ENCODE assay signal across 8 cellular contexts in the genomic region with DNA sequence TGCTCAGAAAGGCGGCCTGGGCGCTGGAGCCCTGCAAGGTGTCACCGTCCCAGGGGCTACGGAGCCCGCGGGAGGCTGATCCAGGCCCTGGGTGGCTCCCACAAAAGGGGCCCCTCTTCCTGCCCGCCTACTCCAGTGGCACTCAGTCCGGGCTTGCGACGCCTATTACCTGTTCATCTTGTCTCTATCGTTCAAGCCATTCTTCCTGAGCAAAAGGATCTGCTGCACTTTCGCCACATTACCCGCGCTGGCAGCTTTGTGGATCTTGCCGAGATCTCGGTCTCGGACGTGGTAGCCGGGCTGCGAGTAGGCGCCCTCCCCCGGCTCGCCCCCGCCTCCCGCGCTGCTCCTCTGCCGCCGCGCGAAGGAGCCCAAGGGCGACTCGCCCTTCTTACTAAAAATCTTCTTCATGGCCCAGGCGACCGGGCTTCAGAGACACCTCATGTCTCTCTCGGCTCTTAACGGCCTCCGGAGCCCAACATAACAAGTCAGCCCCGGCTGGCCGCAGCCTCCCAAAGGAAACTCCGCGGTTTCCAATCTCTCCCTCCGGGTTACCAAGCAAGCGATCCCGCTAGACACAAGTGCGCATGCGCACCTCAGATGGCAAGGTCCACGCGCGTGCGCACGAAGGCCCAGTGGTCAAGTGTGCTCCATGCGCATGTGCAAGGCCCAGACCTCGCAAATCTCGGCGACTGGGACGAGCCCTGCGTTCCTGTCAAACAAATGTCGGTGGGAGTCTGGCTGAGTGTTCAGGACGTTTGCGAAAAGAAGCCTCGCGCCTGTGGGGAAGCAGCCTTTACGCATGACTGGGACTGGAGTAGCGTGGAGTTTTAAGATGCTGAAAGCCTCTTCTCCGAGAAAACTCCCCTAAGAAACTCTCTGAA. TPM values are rescaled to one million over a fixed set of nuclear protein-coding genes. Genes with fewer than 3 reads are reported as not detected.
DNase-seq lines count a peak whose midpoint lies in the region; ATAC-seq and TF ChIP-seq lines count a peak whose summit lies in the region.

A gene (minus strand): TSS at position 579 of the 884 bp plus-strand sequence. CDS start 168 bp downstream, at position 411.

- no peaks in the 10 kb centered on the region for H3K27me3 ChIP-seq in H9 (ENCODE audit: insufficient read depth, low read length)
- no peaks in the 10 kb centered on the region for H3K27me3 ChIP-seq in MG63
- no peaks in the 10 kb centered on the region for H3K27me3 ChIP-seq in neural cell (ENCODE audit: insufficient read depth, low read depth, low read length)

- peak; percentile 33 for TF ChIP-seq RAD21 in neural cell (conservative IDR thresholded peaks at IDR 0.05)

- H4K5ac ChIP-seq in H9 (ENCODE audit: insufficient read length, low read depth, low read length): no peak within 1 kb of the TSS

- H3K27ac ChIP-seq in H9 (ENCODE audit: insufficient read length, low read depth, low read length) (no peak within 1 kb of the TSS), neural cell (ENCODE audit: low read length) (peak within 1 kb of the TSS; percentile 87)

- no peak within 1 kb of the TSS for H4K91ac ChIP-seq in H9 (ENCODE audit: insufficient read length, low read depth, low read length)

- no peak within 1 kb of the TSS for H2BK12ac ChIP-seq in H9 (ENCODE audit: insufficient read length, low read depth, low read length)

- H3K36me3 Mint-ChIP-seq in H9 (ENCODE audit: insufficient read depth in 1 of 3, low read depth in 3 of 3): peaks cover 0 to 5% (median 0%) of the 10 kb centered on the region in 3 experiments; a peak in 4 of 7 replicates

- no peak within 1 kb of the TSS for H3K14ac ChIP-seq in H9 (ENCODE audit: insufficient read depth, low read length)

- peaks cover 2% of the 10 kb centered on the region for H3F3A ChIP-seq in neural cell (ENCODE audit: insufficient read depth, low read length, poor library complexity, severe bottlenecking)

- H2AK5ac ChIP-seq in H9 (ENCODE audit: insufficient read length, low read length): no peak within 1 kb of the TSS

- H3K4me3 Mint-ChIP-seq in H9: peak within 1 kb of the TSS; percentile 87 to 94
- H3K4me3 Mint-ChIP-seq in stimulated activated naive CD8-positive, alpha-beta T cell treated with anti-CD3 and anti-CD28 coated beads, Interleukin-15, amount 100 ng/mL, for 72 hours: peak within 1 kb of the TSS; percentile 93 to 98

- peak; percentile 22 for TF ChIP-seq EP300 in neural cell (conservative IDR thresholded peaks at IDR 0.05; ENCODE audit: poor library complexity, severe bottlenecking)

- no peak within 1 kb of the TSS for H4K8ac ChIP-seq in H9 (replicated peaks; ENCODE audit: insufficient read length, low read depth, low read length)

- no peaks in the 10 kb centered on the region for H3K79me2 ChIP-seq in H9 (ENCODE audit: insufficient read depth, low read length)
- H3K79me2 ChIP-seq in neural cell (replicated peaks; ENCODE audit: insufficient read depth, low read length): no peaks in the 10 kb centered on the region

- H3K4ac ChIP-seq in H9 (ENCODE audit: low read depth, low read length): no peak within 1 kb of the TSS

- H3K36me3 ChIP-seq in MG63 (no peaks in the 10 kb centered on the region; the same call in 1 of the 2 replicates), neural cell (ENCODE audit: insufficient read depth, low read length) (no peaks in the 10 kb centered on the region)

- peak within 1 kb of the TSS; percentile 27 for H3K18ac ChIP-seq in H9 (ENCODE audit: insufficient read length, low read depth, low read length)

- H3K27me3 Mint-ChIP-seq in H9 (ENCODE audit: low read depth): peaks cover 3% of the 10 kb centered on the region
- no peaks in the 10 kb centered on the region for H3K27me3 Mint-ChIP-seq in stimulated activated naive CD8-positive, alpha-beta T cell treated with anti-CD3 and anti-CD28 coated beads, Interleukin-15, amount 100 ng/mL, for 72 hours

- no peak within 1 kb of the TSS for H2BK120ac ChIP-seq in H9 (ENCODE audit: low read depth, low read length, poor library complexity, severe bottlenecking)

- in situ Hi-C loops in G401 (cut with HindIII; ENCODE audit: low sequenced_read_pairs): no loop called here

- TF ChIP-seq CTCF in H9 (conservative IDR thresholded peaks at IDR 0.05) (no peak), foreskin fibroblast (IDR thresholded peaks at IDR 0.05; ENCODE audit: low read depth, low read length) (no peak), neural cell (IDR thresholded peaks at IDR 0.05; ENCODE audit: poor library complexity, severe bottlenecking) (peak; percentile 46)

- DNase-seq in G401 (ENCODE audit: low spot score) (peak; percentile 96), H9 (peak; percentile 97), MG63 (peak; percentile 94), SHP77 (lab: John Stamatoyannopoulos, UW) (peak; percentile 97), activated gamma-delta T cell treated with Interleukin-2 at 50 U/mL for 16 hours (peak; percentile 95), foreskin fibroblast (peak; percentile 94 to 99)
- peak; percentile 95 to 96 for DNase-seq in stimulated activated naive CD8-positive, alpha-beta T cell treated with anti-CD3 and anti-CD28 coated beads, Interleukin-15, amount 100 ng/mL, for 72 hours

- H3K23ac ChIP-seq in H9 (ENCODE audit: insufficient read length, low read depth, low read length): no peak within 1 kb of the TSS

- H3K56ac ChIP-seq in H9 (ENCODE audit: insufficient read length, low read depth, low read length): no peak within 1 kb of the TSS

- no peak within 1 kb of the TSS for H2BK15ac ChIP-seq in H9 (ENCODE audit: low read depth, low read length)

- H4K20me1 ChIP-seq in H9 (ENCODE audit: control insufficient read depth, insufficient read depth, insufficient read length) (no peaks in the 10 kb centered on the region), neural cell (ENCODE audit: insufficient read depth) (no peaks in the 10 kb centered on the region)

- peak within 1 kb of the TSS; percentile 82 for H3K4me3 ChIP-seq in MG63
- H3K4me3 ChIP-seq in foreskin fibroblast (ENCODE audit: low read depth in 1 of 2, low read length in 2 of 2): peak within 1 kb of the TSS; percentile 78 to 91
- peak within 1 kb of the TSS; percentile 94 for H3K4me3 ChIP-seq in neural cell (ENCODE audit: low read length)

- no peak within 1 kb of the TSS for H2BK20ac ChIP-seq in H9 (ENCODE audit: low read depth, low read length, poor library complexity, severe bottlenecking)

- no CpG with 5 or more reads among the region's 65 CpGs for WGBS in H9 (ENCODE audit: extremely low coverage, insufficient read length, low lambda C conversion rate)

- ATAC-seq in stimulated activated naive CD8-positive, alpha-beta T cell treated with anti-CD3 and anti-CD28 coated beads, Interleukin-15, amount 100 ng/mL, for 72 hours: peak; percentile 57

- peak within 1 kb of the TSS; percentile 87 to 95 (median 87); a peak in 6 of 7 replicates for H3K27ac Mint-ChIP-seq in H9
- H3K27ac Mint-ChIP-seq in stimulated activated naive CD8-positive, alpha-beta T cell treated with anti-CD3 and anti-CD28 coated beads, Interleukin-15, amount 100 ng/mL, for 72 hours: peak within 1 kb of the TSS; percentile 96 to 97

- H3K4me2 ChIP-seq in H9 (ENCODE audit: insufficient read depth, insufficient read length, low read length) (peak within 1 kb of the TSS; percentile 63), neural cell (ENCODE audit: low read length) (peak within 1 kb of the TSS; percentile 86)

- no peaks in the 10 kb centered on the region for H3K9me2 ChIP-seq in neural cell (ENCODE audit: insufficient read depth, low read length)

- no peak within 1 kb of the TSS for H3T11ph ChIP-seq in H9 (ENCODE audit: low read length)

- peaks cover 4% of the 10 kb centered on the region for H3K23me2 ChIP-seq in H9 (ENCODE audit: insufficient read length, low read depth, low read length, poor library complexity, severe bottlenecking)

- H3K9me3 ChIP-seq in H9 (ENCODE audit: control insufficient read depth, low read depth, low read length) (no peaks in the 10 kb centered on the region), MG63 (no peaks in the 10 kb centered on the region), neural cell (ENCODE audit: low read length) (no peaks in the 10 kb centered on the region)

- no peaks in the 10 kb centered on the region; the same call in 1 of the 2 replicates for H3K4me1 ChIP-seq in H9 (ENCODE audit: insufficient read depth, low read length)

- peaks cover 12 to 16% of the 10 kb centered on the region in 2 experiments for H3K4me1 Mint-ChIP-seq in H9
- peaks cover 66% of the 10 kb centered on the region for H3K4me1 Mint-ChIP-seq in stimulated activated naive CD8-positive, alpha-beta T cell treated with anti-CD3 and anti-CD28 coated beads, Interleukin-15, amount 100 ng/mL, for 72 hours

- H2AFZ ChIP-seq in H9 (ENCODE audit: low read length): peak within 1 kb of the TSS; percentile 35
- peak within 1 kb of the TSS; percentile 96 for H2AFZ ChIP-seq in neural cell (ENCODE audit: low read depth, low read length)

- peaks cover 0 to 2% of the 10 kb centered on the region in 2 experiments; a peak in 1 of 5 replicates for H3K9me3 Mint-ChIP-seq in H9
- H3K9me3 Mint-ChIP-seq in stimulated activated naive CD8-positive, alpha-beta T cell treated with anti-CD3 and anti-CD28 coated beads, Interleukin-15, amount 100 ng/mL, for 72 hours: no peaks in the 10 kb centered on the region

- H2BK5ac ChIP-seq in H9 (ENCODE audit: insufficient read length, low read length): no peak within 1 kb of the TSS

- H3K9ac ChIP-seq in H9 (ENCODE audit: extremely low read depth, insufficient read length, low read length) (peak within 1 kb of the TSS; percentile 65), neural cell (ENCODE audit: low read length) (peak within 1 kb of the TSS; percentile 89)

- no peaks in the 10 kb centered on the region for H3K79me1 ChIP-seq in H9 (ENCODE audit: insufficient read depth, low read depth, low read length, poor library complexity, severe bottlenecking)

TF ChIP-seq in neural cell, 6 proteins besides CTCF, POLR2A, EP300 and RAD21 (continues in another document):
- TF ChIP-seq MXI1 (conservative IDR thresholded peaks at IDR 0.05; ENCODE audit: poor library complexity, severe bottlenecking): peak; percentile 48
- TF ChIP-seq EZH2 (IDR thresholded peaks at IDR 0.05; ENCODE audit: borderline replicate concordance, insufficient read depth, low read length, poor library complexity, severe bottlenecking): no peak
- peak; percentile 89 for TF ChIP-seq POLR2AphosphoS5 (IDR thresholded peaks at IDR 0.05)
- TF ChIP-seq SMC3 (conservative IDR thresholded peaks at IDR 0.05; ENCODE audit: poor library complexity): no peak

RNA-seq across cellular contexts. Expression of the gene that starts here (rescaled TPM):
- 6.3 and 8.5 TPM in 2 replicates for total RNA-seq in G401 (2014; rRNA removed; shearing (Covaris generic))
- 9.3 and 9.4 TPM in 2 replicates for total RNA-seq in H9 (2021)
- 4.3 and 4.5 TPM in 2 replicates for total RNA-seq in MG63 (2014; rRNA removed; shearing (Covaris generic); ENCODE audit: low replicate concordance)
- 14.7 and 14.9 TPM in 2 replicates for polyA plus RNA-seq in neural cell
- polyA minus RNA-seq in neural cell: 38.8 and 39.2 TPM in 2 replicates
